Comparison of ENCODE assay signal across 9 cellular contexts in the genomic region with DNA sequence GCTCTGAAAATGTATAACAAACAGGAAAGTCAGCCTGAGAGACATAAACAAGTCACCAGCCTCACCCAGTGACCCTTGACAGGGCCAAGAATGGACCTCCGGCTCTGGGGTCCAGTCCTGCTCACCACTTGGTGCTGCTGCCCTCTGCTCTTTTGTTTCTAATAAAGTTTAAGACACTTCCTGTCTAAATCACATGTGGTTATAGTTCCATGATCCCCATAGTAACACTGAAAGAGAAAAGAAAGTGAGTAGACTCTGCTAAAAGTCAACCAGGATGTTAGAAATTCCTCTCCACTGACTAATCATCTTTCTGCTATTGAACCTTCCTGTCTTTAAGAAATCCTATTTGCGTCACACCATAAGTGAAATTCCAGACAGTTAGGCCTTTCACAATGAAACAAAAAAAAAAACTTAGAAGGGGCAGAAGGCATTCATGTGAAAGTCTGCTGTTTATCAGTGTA.
A peak's percentile ranks its signal among the peaks of the same experiment; 100 is the strongest.
DNase-seq lines count a peak whose midpoint lies in the region; ATAC-seq and TF ChIP-seq lines count a peak whose summit lies in the region.
"Had no signal": no experiment of that assay in that cellular context is flagged by ENCODE, and none has a peak within 500 bp of the region (broad histone marks: within the 10 kb centered on the region; RNA-seq: fewer than 3 reads in every experiment).

No MANE protein-coding gene starts in this region.

- H3K36me3 Mint-ChIP-seq in immature natural killer cell, result no peaks in the 10 kb centered on the region
- no peaks in the 10 kb centered on the region for H3K36me3 Mint-ChIP-seq in activated T-cell treated with anti-CD3 and anti-CD28 coated beads, Interleukin-2, amount 50 U/mL, for 72 hours (ENCODE audit: insufficient read depth in 2 of 2)

- peaks cover 5% of the 10 kb centered on the region for H3K79me1 ChIP-seq in trophoblast cell (ENCODE audit: low read length)

- H3K14ac ChIP-seq in trophoblast cell (ENCODE audit: low read length), result no peak overlapping the region

- H3K4ac ChIP-seq in trophoblast cell (ENCODE audit: low read depth, low read length), result no peak overlapping the region

- no peak overlapping the region for H3K27ac Mint-ChIP-seq in immature natural killer cell
- H3K27ac Mint-ChIP-seq in activated T-cell treated with anti-CD3 and anti-CD28 coated beads, Interleukin-2, amount 50 U/mL, for 72 hours, result no peak overlapping the region

- H2BK5ac ChIP-seq in trophoblast cell (ENCODE audit: low read depth, low read length, poor library complexity), result peak overlapping the region; percentile 96

- H2AK5ac ChIP-seq in trophoblast cell (ENCODE audit: low read length), result no peak overlapping the region

- peak overlapping the region; percentile 78 for H2AFZ ChIP-seq in trophoblast cell (ENCODE audit: insufficient read depth, low read length, poor library complexity)

- peak overlapping the region; percentile 58 for H3K4me2 ChIP-seq in trophoblast cell (ENCODE audit: low read length)

- WGBS in trophoblast cell (ENCODE audit: extremely low coverage, insufficient coverage, insufficient read length), result no CpG with 5 or more reads among the region's 2 CpGs

- H3K4me3 Mint-ChIP-seq in immature natural killer cell, result no peak overlapping the region
- H3K4me3 Mint-ChIP-seq in activated T-cell treated with anti-CD3 and anti-CD28 coated beads, Interleukin-2, amount 50 U/mL, for 72 hours, result no peak overlapping the region

- H4K91ac ChIP-seq in trophoblast cell (ENCODE audit: low read depth, low read length), result peak overlapping the region; percentile 92

- TF ChIP-seq CTCF in fibroblast of pulmonary artery (IDR thresholded peaks at IDR 0.05; ENCODE audit: low read length, missing control alignments), result peak; percentile 13

- peaks cover 0 to 5% of the 10 kb centered on the region in 2 experiments for H3K4me1 ChIP-seq in trophoblast cell (ENCODE audit: control insufficient read depth in 1 of 2, insufficient read depth in 2 of 2, low read length in 2 of 2)

- no peaks in the 10 kb centered on the region for H3K36me3 ChIP-seq in trophoblast cell (ENCODE audit: control insufficient read depth in 1 of 2, insufficient read depth in 2 of 2, low read length in 2 of 2)

- DNase-seq in EL, result peak; percentile 98
- DNase-seq in RKO (ENCODE audit: low spot score), result peak; percentile 96
- peak; percentile 100 for DNase-seq in fibroblast of pulmonary artery (ENCODE audit: low read depth)
- DNase-seq in trophoblast cell, result peak; percentile 65 to 97
- DNase-seq in GM19240 (ENCODE audit: insufficient read length, low spot score), result no peak
- no peak for DNase-seq in immature natural killer cell
- no peak for DNase-seq in activated T-cell treated with anti-CD3 and anti-CD28 coated beads, Interleukin-2, amount 50 U/mL, for 72 hours
- DNase-seq: NCI-H526 treated with DMSO at 0.1 percent for 48 hours had no signal

- peak overlapping the region; percentile 95 for H2BK120ac ChIP-seq in trophoblast cell (ENCODE audit: insufficient read depth, low read length, poor library complexity)

- peak overlapping the region; percentile 97 for H3K27ac ChIP-seq in trophoblast cell (ENCODE audit: low read depth, low read length)

- H3K27me3 ChIP-seq in trophoblast cell (ENCODE audit: insufficient read depth, low read length), result no peaks in the 10 kb centered on the region

- H3K79me2 ChIP-seq in trophoblast cell (ENCODE audit: control insufficient read depth, insufficient read depth, low read length, poor library complexity), result no peaks in the 10 kb centered on the region

- peaks cover 0 to 1% of the 10 kb centered on the region in 2 donors for H3K4me1 Mint-ChIP-seq in immature natural killer cell
- H3K4me1 Mint-ChIP-seq in activated T-cell treated with anti-CD3 and anti-CD28 coated beads, Interleukin-2, amount 50 U/mL, for 72 hours (ENCODE audit: low read depth), result no peaks in the 10 kb centered on the region

- H3K4me3 ChIP-seq in fibroblast of pulmonary artery (replicated peaks; ENCODE audit: low read depth, low read length), result no peak overlapping the region
- no peak overlapping the region for H3K4me3 ChIP-seq in trophoblast cell (ENCODE audit: low read depth, low read length)

- ATAC-seq in HG03342 (IDR thresholded peaks at IDR 0.05; ENCODE audit: unreplicated experiment), result no peak
- ATAC-seq in activated T-cell treated with anti-CD3 and anti-CD28 coated beads, Interleukin-2, amount 50 U/mL, for 72 hours (replicated peaks in 1 of 2), result no peak

- no peak overlapping the region for H4K12ac ChIP-seq in trophoblast cell (ENCODE audit: low read depth, low read length)

- peaks cover 0 to 2% (median 0%) of the 10 kb centered on the region in 6 donors for H3K9me3 Mint-ChIP-seq in immature natural killer cell
- no peaks in the 10 kb centered on the region for H3K9me3 Mint-ChIP-seq in activated T-cell treated with anti-CD3 and anti-CD28 coated beads, Interleukin-2, amount 50 U/mL, for 72 hours

- peak overlapping the region; percentile 91 for H2BK12ac ChIP-seq in trophoblast cell (ENCODE audit: low read length)

- H4K8ac ChIP-seq in trophoblast cell (ENCODE audit: low read depth, low read length), result peak overlapping the region; percentile 77

- H3K9me3 ChIP-seq in trophoblast cell (ENCODE audit: insufficient read depth, low read depth, low read length), result no peaks in the 10 kb centered on the region

- H3K18ac ChIP-seq in trophoblast cell (ENCODE audit: low read length), result no peak overlapping the region

- H3K23ac ChIP-seq in trophoblast cell (ENCODE audit: low read length), result no peak overlapping the region

- no peaks in the 10 kb centered on the region for H3K27me3 Mint-ChIP-seq in immature natural killer cell (ENCODE audit: low read depth in 3 of 3)
- peaks cover 30% of the 10 kb centered on the region for H3K27me3 Mint-ChIP-seq in activated T-cell treated with anti-CD3 and anti-CD28 coated beads, Interleukin-2, amount 50 U/mL, for 72 hours (ENCODE audit: low read depth)

- no peak overlapping the region for H3K9ac ChIP-seq in trophoblast cell (ENCODE audit: low read length)

Comparison
In these comparisons a context has a peak if more than half of its experiments do, and no peak if none do; other contexts are left out.
1. DNase-seq: peak in EL (single experiment), RKO (single experiment), fibroblast of pulmonary artery (single experiment) and trophoblast cell (2 of 2); none in GM19240 (single experiment), immature natural killer cell (0 of 3) and activated T-cell treated with anti-CD3 and anti-CD28 coated beads, Interleukin-2, amount 50 U/mL, for 72 hours (0 of 2).